In genomic region chr22:47187558-47187957, GRCh38 we compare ENCODE assay signal across 27 cellular contexts.
"Had no signal": no experiment of that assay in that cellular context is flagged by ENCODE, and none has a peak within 500 bp of the region (broad histone marks: within the 10 kb centered on the region; RNA-seq: fewer than 3 reads in every experiment).

No MANE protein-coding gene starts in this region.

- H3K4me1 ChIP-seq: colonic mucosa, esophagus muscularis mucosa, foreskin keratinocyte, gastroesophageal sphincter, heart left ventricle, left lung, neural progenitor cell, psoas muscle, testis, tibial artery had no signal

- H3K4me1 Mint-ChIP-seq: nephron; neural progenitor cell; stimulated activated naive CD8-positive, alpha-beta T cell treated with anti-CD3 and anti-CD28 coated beads, Interleukin-15, amount 100 ng/mL, for 72 hours had no signal

- H3K27ac ChIP-seq: colonic mucosa, esophagus muscularis mucosa, foreskin keratinocyte, gastroesophageal sphincter, heart left ventricle, hepatocyte, left lung, neural progenitor cell, ovary, psoas muscle, testis, tibial artery had no signal

- H3K36me3 Mint-ChIP-seq: type B pancreatic cell had no signal

- H3K27me3 ChIP-seq: colonic mucosa, esophagus muscularis mucosa, foreskin keratinocyte, heart left ventricle, hepatocyte, left lung, neural progenitor cell, ovary, testis, tibial artery had no signal

- H3K4me2 ChIP-seq: hepatocyte, neural progenitor cell had no signal

- H3K9me3 ChIP-seq: colonic mucosa, ovary, testis had no signal

- H3K36me3 ChIP-seq: colonic mucosa, esophagus muscularis mucosa, gastroesophageal sphincter, heart left ventricle, left lung, neural progenitor cell, ovary, tibial artery had no signal

- H3K27ac Mint-ChIP-seq: neural progenitor cell, type B pancreatic cell had no signal

- ATAC-seq: foreskin keratinocyte; gastroesophageal sphincter; heart left ventricle; left cardiac atrium; left lung; psoas muscle; right cardiac atrium; stimulated activated naive CD8-positive, alpha-beta T cell treated with anti-CD3 and anti-CD28 coated beads, Interleukin-15, amount 100 ng/mL, for 72 hours had no signal

- H3K9ac ChIP-seq: neural progenitor cell had no signal

- H3K27me3 Mint-ChIP-seq: stimulated activated naive CD8-positive, alpha-beta T cell treated with anti-CD3 and anti-CD28 coated beads, Interleukin-15, amount 100 ng/mL, for 72 hours; type B pancreatic cell had no signal

- H3K4me3 Mint-ChIP-seq: nephron; neural progenitor cell; stimulated activated naive CD8-positive, alpha-beta T cell treated with anti-CD3 and anti-CD28 coated beads, Interleukin-15, amount 100 ng/mL, for 72 hours; type B pancreatic cell had no signal

- DNase-seq: central memory CD4-positive, alpha-beta T cell; colonic mucosa; dermis blood vessel endothelial cell; effector memory CD4-positive, alpha-beta T cell; foreskin keratinocyte; left cardiac atrium; mesendoderm; right cardiac atrium; small intestine; stimulated activated CD4-positive, alpha-beta T cell treated with anti-CD3 and anti-CD28 coated beads, Interleukin-12 subunit alpha, Interleukin-12 subunit beta, amount 100 ng/mL, for 4 hours; stimulated activated CD4-positive, alpha-beta T cell treated with anti-CD3 and anti-CD28 coated beads, Interleukin-1b, Interleukin-23, amount 100 ng/mL, for 48 hours; stimulated activated CD4-positive, alpha-beta T cell treated with anti-CD3 and anti-CD28 coated beads, Interleukin-4, amount 100 ng/mL, for 1 hour; stimulated activated CD8-positive, alpha-beta memory T cell treated with anti-CD3 and anti-CD28 coated beads, Interleukin-4, amount 100 ng/mL, for 48 hours; stimulated activated naive CD4-positive, alpha-beta T cell; stimulated activated naive CD8-positive, alpha-beta T cell treated with anti-CD3 and anti-CD28 coated beads, Interleukin-15, amount 100 ng/mL, for 72 hours; testis had no signal

- H3K4me3 ChIP-seq: colonic mucosa, esophagus muscularis mucosa, gastroesophageal sphincter, heart left ventricle, hepatocyte, left lung, neural progenitor cell, ovary, psoas muscle, testis, tibial artery had no signal

- H2AFZ ChIP-seq: hepatocyte, neural progenitor cell had no signal
